In the genomic region with DNA sequence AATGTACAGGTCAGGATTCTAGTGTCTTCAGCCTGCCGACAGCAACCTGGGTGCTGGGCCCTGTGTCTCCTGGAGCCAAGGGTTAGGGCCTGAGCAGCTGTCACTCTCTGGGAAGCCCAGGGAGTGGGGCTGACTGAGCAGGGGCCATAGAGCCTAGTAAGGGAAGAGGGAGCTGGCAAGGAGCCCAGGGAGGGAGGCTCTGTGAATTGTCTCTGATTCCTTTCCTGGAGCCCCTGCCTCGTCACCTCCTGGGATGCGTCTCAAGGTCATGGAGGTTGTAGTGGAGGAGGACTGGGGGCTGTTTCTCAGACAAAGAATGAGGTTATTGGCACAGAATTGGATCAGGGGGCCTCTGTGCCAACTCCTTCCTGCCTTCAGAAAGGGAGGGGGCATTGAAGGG, we compare ENCODE assay signal across 17 cellular contexts. TPM values are rescaled to one million over a fixed set of nuclear protein-coding genes. Genes with fewer than 3 reads are reported as not detected.
A peak's percentile ranks its signal among the peaks of the same experiment; 100 is the strongest.
DNase-seq lines count a peak whose midpoint lies in the region; ATAC-seq and TF ChIP-seq lines count a peak whose summit lies in the region.
"Had no signal": no experiment of that assay in that cellular context is flagged by ENCODE, and none has a peak within 500 bp of the region (broad histone marks: within the 10 kb centered on the region; RNA-seq: fewer than 3 reads in every experiment).

No MANE protein-coding gene starts in this region.

- intact Hi-C loops in MCF 10A (cut with micrococcal nuclease), result no loop called here

- ATAC-seq in effector memory CD8-positive, alpha-beta T cell (replicated peaks), result no peak
- no peak for ATAC-seq in activated CD8-positive, alpha-beta memory T cell treated with anti-CD3 and anti-CD28 coated beads, Interleukin-2, amount 10 ng/mL, durations not matched to agents 7 days and 5 days
- ATAC-seq: activated T-cell treated with anti-CD3 and anti-CD28 coated beads, Interleukin-2, amount 50 U/mL, for 72 hours; CD8-positive, alpha-beta T cell; left ventricle myocardium superior; Panc1 had no signal

- DNase-seq in NCI-H524 (lab: John Stamatoyannopoulos, UW) (peak; percentile 53 to 62), NCI-H524 treated with DMSO at 0.1 percent for 48 hours (lab: John Stamatoyannopoulos, UW) (no peak), NCI-H345 treated with DMSO at 0.1 percent for 48 hours (lab: John Stamatoyannopoulos, UW; ENCODE audit: unreplicated experiment) (peak; percentile 19), substantia nigra (lab: John Stamatoyannopoulos, UW) (peak in 11 of 49 donors; percentile 28 to 59 (median 50)), MCF 10A (ENCODE audit: unreplicated experiment) (no peak), NCI-H1930 (lab: John Stamatoyannopoulos, UW) (no peak)
- no peak for DNase-seq in effector memory CD8-positive, alpha-beta T cell
- no peak for DNase-seq in activated CD8-positive, alpha-beta memory T cell treated with anti-CD3 and anti-CD28 coated beads, Interleukin-2, amount 10 ng/mL, durations not matched to agents 7 days and 5 days
- DNase-seq: activated CD4-positive, alpha-beta T cell treated with anti-CD3 and anti-CD28 coated beads, Interleukin-2, amount 50 U/mL, for 1 hour; activated T-cell treated with anti-CD3 and anti-CD28 coated beads, Interleukin-2, amount 50 U/mL, for 72 hours; CD8-positive, alpha-beta T cell; left ventricle myocardium superior; NCI-H226; SW 1271; trophoblast cell had no signal

- POLR2A ChIA-PET in MCF 10A (lab: Yijun Ruan, JAX), result interaction anchor here (0.6 kb wide), 1 partner anchor 626 kb away, joined by 3 read pairs; no protein-coding TSS in a partner anchor

- CTCF ChIA-PET in MCF 10A (lab: Yijun Ruan, JAX), result interaction anchor here (0.9 to 1.7 kb wide), 4 partner anchors 10 to 38 kb away, joined by 3 to 7 read pairs (median 4); no protein-coding TSS in a partner anchor
- CTCF ChIA-PET in activated CD8-positive, alpha-beta memory T cell treated with anti-CD3 and anti-CD28 coated beads, Interleukin-2, amount 10 ng/mL, durations not matched to agents 7 days and 5 days (lab: Charles Lee), result interaction anchor here (1.0 kb wide), 1 partner anchor 154 kb away, joined by 3 read pairs; no protein-coding TSS in a partner anchor

- TF ChIP-seq CTCF in MCF 10A (IDR thresholded peaks at IDR 0.05; ENCODE audit: unreplicated experiment), result no peak

- H3K9me3 Mint-ChIP-seq in effector memory CD8-positive, alpha-beta T cell, result no peaks in the 10 kb centered on the region
- H3K9me3 Mint-ChIP-seq in MCF 10A (ENCODE audit: unreplicated experiment), result no peaks in the 10 kb centered on the region
- no peaks in the 10 kb centered on the region for H3K9me3 Mint-ChIP-seq in activated CD8-positive, alpha-beta memory T cell treated with anti-CD3 and anti-CD28 coated beads, Interleukin-2, amount 10 ng/mL, durations not matched to agents 7 days and 5 days (ENCODE audit: low read depth)
- H3K9me3 Mint-ChIP-seq: activated T-cell treated with anti-CD3 and anti-CD28 coated beads, Interleukin-2, amount 50 U/mL, for 72 hours; CD8-positive, alpha-beta T cell had no signal

- peak overlapping the region; percentile 27 to 39 for H3K27ac Mint-ChIP-seq in effector memory CD8-positive, alpha-beta T cell
- H3K27ac Mint-ChIP-seq in MCF 10A (ENCODE audit: low read depth, unreplicated experiment), result no peak overlapping the region
- H3K27ac Mint-ChIP-seq in activated CD8-positive, alpha-beta memory T cell treated with anti-CD3 and anti-CD28 coated beads, Interleukin-2, amount 10 ng/mL, durations not matched to agents 7 days and 5 days, result no peak overlapping the region
- H3K27ac Mint-ChIP-seq: activated T-cell treated with anti-CD3 and anti-CD28 coated beads, Interleukin-2, amount 50 U/mL, for 72 hours; CD8-positive, alpha-beta T cell had no signal

- peak overlapping the region; percentile 67 for H3K27ac ChIP-seq in substantia nigra (ENCODE audit: low read depth, low read length, poor library complexity, severe bottlenecking)
- H3K27ac ChIP-seq: adrenal gland had no signal

- H3K4me1 Mint-ChIP-seq in effector memory CD8-positive, alpha-beta T cell (ENCODE audit: low read depth in 2 of 2), result peaks cover 7 to 9% of the 10 kb centered on the region in 2 donors
- no peaks in the 10 kb centered on the region for H3K4me1 Mint-ChIP-seq in MCF 10A (ENCODE audit: insufficient read depth, unreplicated experiment)
- no peaks in the 10 kb centered on the region for H3K4me1 Mint-ChIP-seq in activated CD8-positive, alpha-beta memory T cell treated with anti-CD3 and anti-CD28 coated beads, Interleukin-2, amount 10 ng/mL, durations not matched to agents 7 days and 5 days

- H3K4me3 Mint-ChIP-seq in effector memory CD8-positive, alpha-beta T cell, result no peak overlapping the region
- H3K4me3 Mint-ChIP-seq in MCF 10A (ENCODE audit: unreplicated experiment), result no peak overlapping the region
- H3K4me3 Mint-ChIP-seq in activated CD8-positive, alpha-beta memory T cell treated with anti-CD3 and anti-CD28 coated beads, Interleukin-2, amount 10 ng/mL, durations not matched to agents 7 days and 5 days, result no peak overlapping the region
- H3K4me3 Mint-ChIP-seq: activated T-cell treated with anti-CD3 and anti-CD28 coated beads, Interleukin-2, amount 50 U/mL, for 72 hours; CD8-positive, alpha-beta T cell had no signal

- no TSS peak for BruUV-seq in MCF 10A (replicated peaks; lab: Mats Ljungman, UMichigan)

- peaks cover 22% of the 10 kb centered on the region for H3K36me3 Mint-ChIP-seq in effector memory CD8-positive, alpha-beta T cell (ENCODE audit: insufficient read depth)
- H3K36me3 Mint-ChIP-seq in MCF 10A (ENCODE audit: insufficient read depth, unreplicated experiment), result peaks cover 25% of the 10 kb centered on the region
- H3K36me3 Mint-ChIP-seq in activated CD8-positive, alpha-beta memory T cell treated with anti-CD3 and anti-CD28 coated beads, Interleukin-2, amount 10 ng/mL, durations not matched to agents 7 days and 5 days, result no peaks in the 10 kb centered on the region

- H3K27me3 Mint-ChIP-seq in effector memory CD8-positive, alpha-beta T cell, result no peaks in the 10 kb centered on the region
- no peaks in the 10 kb centered on the region for H3K27me3 Mint-ChIP-seq in MCF 10A (ENCODE audit: insufficient read depth, unreplicated experiment)
- no peaks in the 10 kb centered on the region for H3K27me3 Mint-ChIP-seq in activated CD8-positive, alpha-beta memory T cell treated with anti-CD3 and anti-CD28 coated beads, Interleukin-2, amount 10 ng/mL, durations not matched to agents 7 days and 5 days

RNA-seq across cellular contexts. Expression of gene SOX10, which starts 11.8 kb away (rescaled TPM):
- not detected in 2 replicates for total RNA-seq in MCF 10A (2022)
- not detected for total RNA-seq in activated CD8-positive, alpha-beta memory T cell treated with anti-CD3 and anti-CD28 coated beads, Interleukin-2, amount 10 ng/mL, durations not matched to agents 7 days and 5 days
- total RNA-seq: activated T-cell treated with anti-CD3 and anti-CD28 coated beads, Interleukin-2, amount 50 U/mL, for 72 hours; CD8-positive, alpha-beta T cell had no signal

RNA-seq across cellular contexts. Expression of gene POLR2F, which starts 19.0 kb away (rescaled TPM):
- total RNA-seq in MCF 10A (2022), result 87.5 and 97.6 TPM in 2 replicates
- 10 to 100 TPM; 77.4 to 81.0 TPM for total RNA-seq in activated CD8-positive, alpha-beta memory T cell treated with anti-CD3 and anti-CD28 coated beads, Interleukin-2, amount 10 ng/mL, durations not matched to agents 7 days and 5 days

RNA-seq across cellular contexts. Expression of gene C22orf23, which starts 19.1 kb away (rescaled TPM):
- not detected in 2 replicates for total RNA-seq in MCF 10A (2022)
- under 1 TPM in 1 of 2 experiments, not detected in 1; 0.21 TPM for total RNA-seq in activated CD8-positive, alpha-beta memory T cell treated with anti-CD3 and anti-CD28 coated beads, Interleukin-2, amount 10 ng/mL, durations not matched to agents 7 days and 5 days

Comparison
In these comparisons a context has a peak if more than half of its experiments do, and no peak if none do; other contexts are left out.
1. DNase-seq: peak in NCI-H524 (2 of 2) and NCI-H345 treated with DMSO at 0.1 percent for 48 hours (single experiment); none in NCI-H524 treated with DMSO at 0.1 percent for 48 hours (single experiment), effector memory CD8-positive, alpha-beta T cell (0 of 3), MCF 10A (single experiment), activated CD8-positive, alpha-beta memory T cell treated with anti-CD3 and anti-CD28 coated beads, Interleukin-2, amount 10 ng/mL, durations not matched to agents 7 days and 5 days (single experiment) and NCI-H1930 (0 of 2).
2. H3K27ac Mint-ChIP-seq: peak in effector memory CD8-positive, alpha-beta T cell (2 of 2); none in MCF 10A (single experiment) and activated CD8-positive, alpha-beta memory T cell treated with anti-CD3 and anti-CD28 coated beads, Interleukin-2, amount 10 ng/mL, durations not matched to agents 7 days and 5 days (single experiment).